Comparison of ENCODE assay signal across 8 cellular contexts in genomic region chr17:29138184-29138955, GRCh38. TPM values are rescaled to one million over a fixed set of nuclear protein-coding genes. Genes with fewer than 3 reads are reported as not detected.
DNase-seq lines count a peak whose midpoint lies in the region; ATAC-seq, FAIRE-seq and TF ChIP-seq lines count a peak whose summit lies in the region.

No MANE protein-coding gene starts in this region.

- no peaks in the 10 kb centered on the region for H3K27me3 ChIP-seq in dorsolateral prefrontal cortex

- H3K27ac ChIP-seq in RWPE1 (peak overlapping the region; percentile 78), dorsolateral prefrontal cortex (peak overlapping the region in 51 of 59 donors; percentile 4 to 92 (median 82))

- ATAC-seq in GM18909 (IDR thresholded peaks at IDR 0.05; ENCODE audit: poor library complexity, unreplicated experiment), result peak; percentile 27

- CTCF ChIA-PET in RWPE1 (lab: Yijun Ruan, JAX), result interaction anchor here (0.7 to 2.5 kb wide), 4 partner anchors 9 to 144 kb away, joined by 4 to 9 read pairs (median 6); no protein-coding TSS in a partner anchor

- POLR2A ChIA-PET in RWPE1 (lab: Yijun Ruan, JAX; ENCODE audit: low non-redundant PET), result no interaction called here

- 73 to 81% methylated on average over 13 of the region's 13 CpGs for WGBS in lower leg skin, 2 donors

- intact Hi-C loops in dorsolateral prefrontal cortex (cut with DNase I) (loop anchor here in 1 of 2 donors (10.0 kb wide), 1 partner anchor 226 kb away; no protein-coding TSS in a partner anchor), lower leg skin (cut with DNase I; ENCODE audit: low total_unique reads) (no loop called here)

- FAIRE-seq in frontal cortex (lab: Jason Lieb, UNC), result no peak

- TF ChIP-seq CTCF in RWPE1 (conservative IDR thresholded peaks at IDR 0.05; ENCODE audit: low read depth), result no peak
- no peak for TF ChIP-seq CTCF in dorsolateral prefrontal cortex (IDR thresholded peaks at IDR 0.05 in 54 of 56, conservative IDR thresholded peaks at IDR 0.05 in 2 of 56; ENCODE audit: low read depth in 1 of 56, partially characterized antibody in 56 of 56)
- no peak for TF ChIP-seq CTCF in lower leg skin (IDR thresholded peaks at IDR 0.05)

- DNase-seq in RWPE1 (ENCODE audit: low spot score), result no peak
- DNase-seq in dorsolateral prefrontal cortex, result no peak
- DNase-seq in stimulated activated CD4-positive, alpha-beta T cell treated with anti-CD3 and anti-CD28 coated beads, Interleukin-15, amount 100 ng/mL, for 24 hours, result peak; percentile 80
- DNase-seq in hippocampal formation (lab: John Stamatoyannopoulos, UW), result no peak
- no peak for DNase-seq in lower leg skin (ENCODE audit: low spot score in 2 of 2)
- no peak for DNase-seq in frontal cortex (ENCODE audit: low spot score in 2 of 2)
- no peak for DNase-seq in ureter (ENCODE audit: low spot score)

- TF ChIP-seq POLR2A in lower leg skin (IDR thresholded peaks at IDR 0.05), result no peak

- H3K4me3 ChIP-seq in dorsolateral prefrontal cortex (peak overlapping the region in 12 of 59 donors; percentile 6 to 57 (median 53)), lower leg skin (ENCODE audit: low read depth, poor library complexity, severe bottlenecking) (no peak overlapping the region)

RNA-seq across cellular contexts. Expression of gene MYO18A, which starts 41.8 kb away (rescaled TPM):
- total RNA-seq in dorsolateral prefrontal cortex (100 to 1,000 TPM in 118 of 120 experiments, 10 to 100 TPM in 2; 93.9 to 275 (median 143) TPM), lower leg skin (100 to 1,000 TPM in 1 of 4 donors, 10 to 100 TPM in 3; 87.3 to 123 (median 94.0) TPM), frontal cortex (57.9 TPM), ureter (74.5 TPM)
